ENCODE assay signal across 14 cellular contexts in the genomic region with DNA sequence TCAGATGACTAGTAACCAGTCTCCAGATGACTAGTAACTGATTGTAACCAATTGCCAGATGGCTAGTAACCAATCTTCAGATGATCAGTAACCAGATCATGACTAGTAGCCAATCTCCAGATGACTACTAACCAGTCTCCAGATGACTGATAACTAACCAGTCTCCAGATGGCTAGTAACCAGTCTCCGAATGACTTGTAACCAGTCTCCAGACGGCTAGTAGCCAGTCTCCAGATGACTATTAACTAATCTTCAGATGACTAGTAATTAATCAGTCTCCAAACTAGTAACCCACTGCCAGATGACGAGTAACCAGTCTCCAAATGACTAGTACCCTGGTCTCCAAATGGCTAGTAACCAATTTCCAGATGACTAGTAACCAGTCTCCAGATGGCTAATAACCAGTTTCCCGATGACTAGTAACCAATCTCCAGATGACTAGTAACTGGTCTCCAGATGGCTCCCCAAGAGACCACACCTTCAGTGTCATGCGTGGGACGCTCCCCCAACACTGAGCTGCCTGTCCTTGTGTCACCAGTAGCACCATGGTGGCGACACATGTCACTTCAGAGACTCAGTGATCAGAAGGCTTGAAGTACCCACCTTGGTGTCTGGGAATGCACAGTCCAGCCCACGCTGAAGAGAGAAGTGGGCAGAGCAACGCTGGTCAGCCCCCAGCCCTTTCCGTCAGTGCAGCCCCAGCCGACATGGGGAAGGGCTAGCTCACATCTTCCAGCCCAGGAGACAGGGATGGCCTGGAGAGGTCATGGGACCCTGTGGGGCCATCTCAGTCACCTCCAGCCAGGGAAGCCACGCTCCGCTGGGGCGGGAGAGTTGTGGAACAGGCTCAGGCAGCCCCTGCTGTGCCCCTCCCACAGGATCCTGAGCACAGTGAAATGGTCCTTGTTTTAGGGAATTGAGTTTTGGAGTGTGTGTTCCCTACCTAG.
"Had no signal": no experiment of that assay in that cellular context is flagged by ENCODE, and none has a peak within 500 bp of the region (broad histone marks: within the 10 kb centered on the region; RNA-seq: fewer than 3 reads in every experiment).

No MANE protein-coding gene starts in this region.

- ATAC-seq: foreskin keratinocyte; left colon; naive thymus-derived CD4-positive, alpha-beta T cell had no signal

- H3K36me3 Mint-ChIP-seq: immature natural killer cell; naive thymus-derived CD4-positive, alpha-beta T cell had no signal

- H3K27ac Mint-ChIP-seq: immature natural killer cell; naive thymus-derived CD4-positive, alpha-beta T cell had no signal

- H3K4me3 Mint-ChIP-seq: immature natural killer cell; naive thymus-derived CD4-positive, alpha-beta T cell; nephron progenitor cell had no signal

- DNase-seq: colonic mucosa; dermis blood vessel endothelial cell; erythroblast; foreskin keratinocyte; immature natural killer cell; left colon; mammary epithelial cell; naive thymus-derived CD4-positive, alpha-beta T cell; nephron progenitor cell; posterior cingulate gyrus; sigmoid colon; stimulated activated CD4-positive, alpha-beta T cell treated with anti-CD3 and anti-CD28 coated beads, Interleukin-12 subunit alpha, Interleukin-12 subunit beta, amount 100 ng/mL, for 4 hours; stimulated activated CD4-positive, alpha-beta T cell treated with anti-CD3 and anti-CD28 coated beads, Interleukin-2, amount 100 ng/mL, for 48 hours; stimulated activated naive CD4-positive, alpha-beta T cell treated with Interleukin-2 at 50 U/mL for 16 hours had no signal

- H3K9me3 Mint-ChIP-seq: immature natural killer cell had no signal
